20 cellular contexts compared by ENCODE assay signal in genomic region chrX:110320588-110320987, GRCh38. TPM values are rescaled to one million over a fixed set of nuclear protein-coding genes. Genes with fewer than 3 reads are reported as not detected.
DNase-seq lines count a peak whose midpoint lies in the region; ATAC-seq, FAIRE-seq and TF ChIP-seq lines count a peak whose summit lies in the region.
"Had no signal": no experiment of that assay in that cellular context is flagged by ENCODE, and none has a peak within 500 bp of the region (broad histone marks: within the 10 kb centered on the region; RNA-seq: fewer than 3 reads in every experiment).

No MANE protein-coding gene starts in this region.

- peaks cover 5% of the 10 kb centered on the region for H3K9me3 Mint-ChIP-seq in nephron
- H3K9me3 Mint-ChIP-seq: CD8-positive, alpha-beta memory T cell; T-cell had no signal

- H3K56ac ChIP-seq in H1 (replicated peaks; ENCODE audit: insufficient read length, low read depth, low read length): no peak overlapping the region

- no peak for TF ChIP-seq EP300 in H1 (IDR thresholded peaks at IDR 0.05; ENCODE audit: borderline replicate concordance in 1 of 2, low read depth in 2 of 2, low read length in 2 of 2)

- H2BK20ac ChIP-seq in H1 (ENCODE audit: low read length): no peak overlapping the region

- no peak for TF ChIP-seq RAD21 in H1 (IDR thresholded peaks at IDR 0.05 in 1 of 2, conservative IDR thresholded peaks at IDR 0.05 in 1 of 2; ENCODE audit: low read depth in 2 of 2, low read length in 2 of 2)

- POLR2A ChIA-PET in H1 (lab: Charles Lee; ENCODE audit: partially characterized antibody): no interaction called here

- H3K36me3 Mint-ChIP-seq in nephron (ENCODE audit: low read depth): no peaks in the 10 kb centered on the region
- H3K36me3 Mint-ChIP-seq: T-cell had no signal

- no peak for TF ChIP-seq POLR2A in H1 (IDR thresholded peaks at IDR 0.05; ENCODE audit: control extremely low read depth in 1 of 2, low read depth in 2 of 2, low read length in 2 of 2)

- H4K5ac ChIP-seq in H1 (ENCODE audit: insufficient read length, low read depth, low read length): no peak overlapping the region

- ATAC-seq in HG03097 (IDR thresholded peaks at IDR 0.05; ENCODE audit: low FRiP score, unreplicated experiment): no peak
- ATAC-seq: Panc1, Right ventricle myocardium inferior, T-cell had no signal

- peaks cover 0 to 16% of the 10 kb centered on the region in 2 experiments; a peak in 2 of 4 replicates for H3K79me2 ChIP-seq in H1 (ENCODE audit: control insufficient read depth in 1 of 2, insufficient read depth in 2 of 2, low read length in 2 of 2)

- 0 out of 2 replicates have a peak, but pooled peaks cover 4% of the 10 kb centered on the region for H3K23me2 ChIP-seq in H1 (ENCODE audit: low read depth, low read length)

- FAIRE-seq in H1 (lab: Jason Lieb, UNC): peak; percentile 62
- FAIRE-seq: HTR-8/SVneo had no signal

- peaks cover 0 to 11% (median 2%) of the 10 kb centered on the region in 4 experiments; a peak in 3 of 7 replicates for H3K4me1 ChIP-seq in H1 (replicated peaks in 1 of 4; ENCODE audit: control insufficient read depth in 3 of 4, insufficient read depth in 4 of 4, low read length in 3 of 4)
- H3K4me1 ChIP-seq: BE2C had no signal

- no peaks in the 10 kb centered on the region for H3K36me3 ChIP-seq in H1 (ENCODE audit: control insufficient read depth in 2 of 4, insufficient read depth in 4 of 4, low read length in 3 of 4)

- no peaks in the 10 kb centered on the region for H3K79me1 ChIP-seq in H1 (ENCODE audit: low read depth, low read length)

- H3K27ac Mint-ChIP-seq in nephron: peak overlapping the region in 2 of 3 experiments; percentile 89 to 94
- H3K27ac Mint-ChIP-seq: CD8-positive, alpha-beta memory T cell; T-cell had no signal

- H3K4me1 Mint-ChIP-seq in nephron: peaks cover 54% of the 10 kb centered on the region

- no peak overlapping the region for H2BK12ac ChIP-seq in H1 (ENCODE audit: low read depth, low read length)

- H3K23ac ChIP-seq in H1 (ENCODE audit: insufficient read length): no peak overlapping the region

- WGBS in H1 (ENCODE audit: extremely low coverage in 1 of 2, insufficient coverage in 1 of 2, insufficient read length in 1 of 2, insufficient replicate concordance in 2 of 2, low coverage in 1 of 2, low lambda C conversion rate in 2 of 2, missing lambda C conversion rate in 1 of 2), 2 experiments: 38% methylated on average over 2 of the region's 2 CpGs; no CpG with 5 or more reads in 1 of the 2 experiments

- no peaks in the 10 kb centered on the region for H3K9me3 ChIP-seq in H1 (ENCODE audit: insufficient read depth in 2 of 2, low read depth in 1 of 2, low read length in 1 of 2)
- H3K9me3 ChIP-seq: BE2C had no signal

- H2BK15ac ChIP-seq in H1 (ENCODE audit: low read length): no peak overlapping the region

- H3K18ac ChIP-seq in H1 (ENCODE audit: extremely low read depth, low read length): no peak overlapping the region

- DNase-seq in GM12864 (ENCODE audit: low read depth) (no peak), NAMALWA (ENCODE audit: low spot score) (peak; percentile 24), H1 (ENCODE audit: low read depth in 1 of 2, low spot score in 2 of 2) (no peak), T-helper 1 cell (no peak), NCI-H82 (lab: John Stamatoyannopoulos, UW) (no peak)
- DNase-seq in stimulated activated CD4-positive, alpha-beta T cell treated with anti-CD3 and anti-CD28 coated beads, Interleukin-15, amount 100 ng/mL, for 24 hours: no peak
- DNase-seq: BE2C; CD8-positive, alpha-beta memory T cell; HCEC 1CT; KBM-7; NCI-H187; NCI-H510A treated with DMSO at 0.1 percent for 48 hours; T-cell had no signal

- no peaks in the 10 kb centered on the region for H4K20me1 ChIP-seq in H1 (replicated peaks in 1 of 2; ENCODE audit: control insufficient read depth in 1 of 2, insufficient read depth in 2 of 2, low read length in 2 of 2)

- peak overlapping the region in 1 of 2 experiments; percentile 2; a peak in 1 of 4 replicates for H3K4me2 ChIP-seq in H1 (ENCODE audit: insufficient read depth in 1 of 2, low read depth in 2 of 2, low read length in 2 of 2)

- no peak overlapping the region for H3K27ac ChIP-seq in H1 (ENCODE audit: low read depth, low read length)
- H3K27ac ChIP-seq: SK-N-MC had no signal

- no peak overlapping the region for H4K8ac ChIP-seq in H1 (ENCODE audit: extremely low read depth, insufficient read depth, low read length)

- CTCF ChIA-PET in H1 (lab: Charles Lee; ENCODE audit: partially characterized antibody): interaction anchor here (1.0 kb wide), 1 partner anchor 9 kb away, joined by 3 read pairs; no protein-coding TSS in a partner anchor

- H3K27me3 ChIP-seq in H1 (replicated peaks in 1 of 4; ENCODE audit: control insufficient read depth in 3 of 4, extremely low read depth in 1 of 4, insufficient read depth in 3 of 4, low read length in 3 of 4): no peaks in the 10 kb centered on the region
- H3K27me3 ChIP-seq: BE2C had no signal

- H2AK5ac ChIP-seq in H1 (ENCODE audit: low read depth, low read length): no peak overlapping the region

- H3K4me3 ChIP-seq in GM12864 (ENCODE audit: low read depth, low read length): no peak overlapping the region
- H3K4me3 ChIP-seq in H1 (ENCODE audit: extremely low read depth in 1 of 4, insufficient read depth in 2 of 4, low read depth in 3 of 4, low read length in 4 of 4): no peak overlapping the region
- H3K4me3 ChIP-seq: SK-N-MC had no signal

- no peak overlapping the region for H3K14ac ChIP-seq in H1 (ENCODE audit: insufficient read length)

- H3K4ac ChIP-seq in H1 (replicated peaks; ENCODE audit: insufficient read length, low read depth, low read length): no peak overlapping the region

- no peak overlapping the region for H3K9ac ChIP-seq in H1 (replicated peaks in 1 of 4; ENCODE audit: extremely low read depth in 1 of 4, low read depth in 3 of 4, low read length in 3 of 4)

- no peak overlapping the region for H2AFZ ChIP-seq in H1 (ENCODE audit: low read length)

- TF ChIP-seq CTCF in GM12864 (IDR thresholded peaks at IDR 0.05; ENCODE audit: low read depth, low read length, missing control alignments) (peak; percentile 17), H1 (IDR thresholded peaks at IDR 0.05; ENCODE audit: control extremely low read depth in 1 of 3, insufficient read depth in 1 of 3, low read depth in 1 of 3, low read length in 3 of 3) (no peak), nephron (IDR thresholded peaks at IDR 0.05; ENCODE audit: unreplicated experiment in 3 of 3) (no peak)

- no peak overlapping the region for H4K91ac ChIP-seq in H1 (replicated peaks; ENCODE audit: insufficient read length, low read length)

- H2BK120ac ChIP-seq in H1 (replicated peaks; ENCODE audit: low read depth, low read length): no peak overlapping the region

- H2BK5ac ChIP-seq in H1 (ENCODE audit: low read depth, low read length): no peak overlapping the region

- peak overlapping the region in 2 of 3 experiments; percentile 11 to 58 for H3K4me3 Mint-ChIP-seq in nephron
- H3K4me3 Mint-ChIP-seq: CD8-positive, alpha-beta memory T cell; T-cell had no signal

- H3K27me3 Mint-ChIP-seq in nephron (ENCODE audit: low read depth): no peaks in the 10 kb centered on the region

TF ChIP-seq in H1, 55 proteins besides CTCF, POLR2A, EP300 and RAD21 (continues in another document):
- TF ChIP-seq USF2 (IDR thresholded peaks at IDR 0.05; ENCODE audit: low read length) (no peak), EGR1 (IDR thresholded peaks at IDR 0.05; ENCODE audit: borderline replicate concordance, low read depth, low read length) (no peak), KDM1A (IDR thresholded peaks at IDR 0.05; ENCODE audit: borderline replicate concordance, low read length) (no peak)

RNA-seq across cellular contexts. Expression of gene AMMECR1, which starts 2.7 kb away (rescaled TPM):
- 20.6 and 21.2 TPM in 2 replicates for total RNA-seq in H1 (2021; fragmentation: NEBNext Ultra II Directional; extraction: Animal tissue kit (Norgen Biotek cat#: 25700))
- polyA plus RNA-seq in H1 (2011; rRNA removed): 7.5 and 10.2 TPM in 2 replicates
- 8.1 TPM for polyA plus RNA-seq in H1 (2011; cell fraction: cytosol; rRNA removed)
- 14.1 TPM for polyA plus RNA-seq in H1 (2011; cell fraction: nucleus; rRNA removed)
- 7.5 to 17.6 TPM (median 10.2 TPM) in 4 replicates for polyA plus RNA-seq in H1 (2012, experiment 1 of 2)
- polyA plus RNA-seq in H1 (2012, experiment 2 of 2): 2.1 TPM
- 20.9 TPM for polyA plus RNA-seq in H1 (2013, experiment 1 of 2)
- 18.9 TPM for polyA plus RNA-seq in H1 (2013, experiment 2 of 2)
- polyA minus RNA-seq in H1 (2011; rRNA and poly(A)+ RNA removed): 12.8 and 17.7 TPM in 2 replicates
- polyA minus RNA-seq in H1 (2011; cell fraction: cytosol; rRNA and poly(A)+ RNA removed): 6.8 TPM
- 37.4 TPM for polyA minus RNA-seq in H1 (2011; cell fraction: nucleus; rRNA and poly(A)+ RNA removed)

RNA-seq across cellular contexts. Expression of gene RTL9, which starts 38.1 kb away (rescaled TPM):
- 0.11 and 0.20 TPM in 2 replicates for total RNA-seq in H1 (2021; fragmentation: NEBNext Ultra II Directional; extraction: Animal tissue kit (Norgen Biotek cat#: 25700))
- 0.09 TPM in 2 replicates for polyA plus RNA-seq in H1 (2011; rRNA removed)
- 0.05 TPM for polyA plus RNA-seq in H1 (2011; cell fraction: cytosol; rRNA removed)
- polyA plus RNA-seq in H1 (2011; cell fraction: nucleus; rRNA removed): 0.10 TPM
- 0.08 to 0.13 TPM in 2 of 4 replicates, not detected in the others for polyA plus RNA-seq in H1 (2012, experiment 1 of 2)
- not detected for polyA plus RNA-seq in H1 (2012, experiment 2 of 2)
- polyA plus RNA-seq in H1 (2013, experiment 1 of 2): 0.14 TPM
- polyA plus RNA-seq in H1 (2013, experiment 2 of 2): 0.13 TPM
- not detected in 2 replicates for polyA minus RNA-seq in H1 (2011; rRNA and poly(A)+ RNA removed)
- polyA minus RNA-seq in H1 (2011; cell fraction: cytosol; rRNA and poly(A)+ RNA removed): not detected
- 0.20 TPM for polyA minus RNA-seq in H1 (2011; cell fraction: nucleus; rRNA and poly(A)+ RNA removed)
- total RNA-seq: CD8-positive, alpha-beta memory T cell; MCF 10A; T-cell had no signal
- polyA plus RNA-seq: CD8-positive, alpha-beta memory T cell had no signal
